17 cellular contexts compared by ENCODE assay signal in genomic region chr5:1244976-1245375, GRCh38. TPM values are rescaled to one million over a fixed set of nuclear protein-coding genes. Genes with fewer than 3 reads are reported as not detected.
DNase-seq lines count a peak whose midpoint lies in the region; ATAC-seq and TF ChIP-seq lines count a peak whose summit lies in the region.
"Had no signal": no experiment of that assay in that cellular context is flagged by ENCODE, and none has a peak within 500 bp of the region (broad histone marks: within the 10 kb centered on the region; RNA-seq: fewer than 3 reads in every experiment).

No MANE protein-coding gene starts in this region.

- no peak overlapping the region for H3K27ac ChIP-seq in WERI-Rb-1
- no peak overlapping the region for H3K27ac ChIP-seq in suprapubic skin
- H3K27ac ChIP-seq in gastrocnemius medialis: no peak overlapping the region
- H3K27ac ChIP-seq: colonic mucosa, neutrophil, thoracic aorta had no signal

- H3K4me3 ChIP-seq in WERI-Rb-1 (ENCODE audit: low read depth, low read length) (no peak overlapping the region), suprapubic skin (no peak overlapping the region), gastrocnemius medialis (no peak overlapping the region)
- H3K4me3 ChIP-seq: colonic mucosa, GM23338, thoracic aorta had no signal

- ATAC-seq in GM21576 (IDR thresholded peaks at IDR 0.05; ENCODE audit: unreplicated experiment) (no peak), GM18858 (IDR thresholded peaks at IDR 0.05; ENCODE audit: unreplicated experiment) (no peak), gastrocnemius medialis (no peak)

- in situ Hi-C loops in gastrocnemius medialis (cut with MboI; ENCODE audit: low sequenced_read_pairs in 4 of 4): no loop called here

- H3K4me1 ChIP-seq in suprapubic skin (no peaks in the 10 kb centered on the region), gastrocnemius medialis (no peaks in the 10 kb centered on the region)

- TF ChIP-seq EP300 in suprapubic skin (IDR thresholded peaks at IDR 0.05): no peak

- 80% methylated on average over 1 of the region's 10 CpGs for WGBS in suprapubic skin

- H3K36me3 ChIP-seq in WERI-Rb-1: no peaks in the 10 kb centered on the region
- no peaks in the 10 kb centered on the region for H3K36me3 ChIP-seq in suprapubic skin
- no peaks in the 10 kb centered on the region for H3K36me3 ChIP-seq in gastrocnemius medialis
- H3K36me3 ChIP-seq: colonic mucosa, neutrophil, thoracic aorta had no signal

- no peaks in the 10 kb centered on the region for H3K27me3 ChIP-seq in WERI-Rb-1 (ENCODE audit: insufficient read depth, low read depth, severe bottlenecking)
- H3K27me3 ChIP-seq in suprapubic skin: peaks cover 66% of the 10 kb centered on the region
- H3K27me3 ChIP-seq in gastrocnemius medialis: peaks cover 18 to 46% (median 24%) of the 10 kb centered on the region in 3 donors

- TF ChIP-seq CTCF in WERI-Rb-1 (IDR thresholded peaks at IDR 0.05; ENCODE audit: low read depth, low read length) (peak; percentile 89), suprapubic skin (IDR thresholded peaks at IDR 0.05) (no peak), gastrocnemius medialis (IDR thresholded peaks at IDR 0.05 in 4 of 5, conservative IDR thresholded peaks at IDR 0.05 in 1 of 5) (no peak)

- TF ChIP-seq POLR2A in suprapubic skin (IDR thresholded peaks at IDR 0.05): no peak
- TF ChIP-seq POLR2A in gastrocnemius medialis (IDR thresholded peaks at IDR 0.05): no peak

- intact Hi-C loops in gastrocnemius medialis (cut with DNase I; ENCODE audit: low total_unique reads): no loop called here

- peaks cover 5% of the 10 kb centered on the region for H3K9me3 ChIP-seq in WERI-Rb-1 (ENCODE audit: severe bottlenecking)
- no peaks in the 10 kb centered on the region for H3K9me3 ChIP-seq in suprapubic skin
- no peaks in the 10 kb centered on the region for H3K9me3 ChIP-seq in gastrocnemius medialis
- H3K9me3 ChIP-seq: colonic mucosa, neutrophil, thoracic aorta had no signal

- DNase-seq in DMS114 treated with DMSO at 0.1 percent for 48 hours (lab: John Stamatoyannopoulos, UW; ENCODE audit: unreplicated experiment): peak; percentile 6
- DNase-seq in HuH-7.5 (ENCODE audit: low spot score): peak; percentile 79
- DNase-seq in WERI-Rb-1: peak; percentile 86
- peak; percentile 3 for DNase-seq in myocyte (ENCODE audit: low read depth)
- DNase-seq in suprapubic skin (ENCODE audit: low spot score in 2 of 2): no peak
- DNase-seq in gastrocnemius medialis: no peak
- DNase-seq: C1 segment of cervical spinal cord; colonic mucosa; NCI-H446; stimulated activated CD4-positive, alpha-beta T cell treated with anti-CD3 and anti-CD28 coated beads, Interleukin-4, amount 100 ng/mL, for 24 hours had no signal

RNA-seq across cellular contexts. Expression of gene SLC6A18, which starts 19.8 kb away (rescaled TPM):
- total RNA-seq in myocyte (not detected in 2 replicates), suprapubic skin (not detected), gastrocnemius medialis (not detected)
- not detected for polyA plus RNA-seq in myocyte (2012)
- total RNA-seq: astrocyte, GM23338, mesenteric fat pad, thoracic aorta had no signal
- polyA plus RNA-seq: GM23338 had no signal

RNA-seq across cellular contexts. Expression of gene SLC6A19, which starts 43.6 kb away (rescaled TPM):
- total RNA-seq in myocyte: 0.31 TPM in 1 of 2 replicates, not detected in the other
- polyA plus RNA-seq in myocyte (2012): not detected
- under 1 TPM in 1 of 4 donors, not detected in 3; 0.23 TPM for total RNA-seq in suprapubic skin
- total RNA-seq in gastrocnemius medialis: under 1 TPM in 1 of 4 donors, not detected in 3; 0.05 TPM
- total RNA-seq: astrocyte, GM23338, thoracic aorta had no signal
- polyA plus RNA-seq: GM23338 had no signal

RNA-seq across cellular contexts. Expression of gene TERT, which starts 49.9 kb away (rescaled TPM):
- total RNA-seq in myocyte: 165 and 184 TPM in 2 replicates
- polyA plus RNA-seq in myocyte (2012): 158 TPM
- total RNA-seq in suprapubic skin: not detected
- total RNA-seq in gastrocnemius medialis: not detected
- total RNA-seq: mesenteric fat pad, thoracic aorta had no signal

Comparison
In these comparisons a context has a peak if more than half of its experiments do, and no peak if none do; other contexts are left out.
1. DNase-seq: peak in DMS114 treated with DMSO at 0.1 percent for 48 hours (single experiment), HuH-7.5 (single experiment), WERI-Rb-1 (single experiment) and myocyte (single experiment); none in suprapubic skin (0 of 2) and gastrocnemius medialis (0 of 2).
2. RNA of gene TERT, which starts 49.9 kb away (total RNA-seq): 165 to 184 TPM in myocyte; not detected in suprapubic skin and not detected in gastrocnemius medialis; every median in the first group is over 100 times any median in the second.